21 cellular contexts compared by ENCODE assay signal in the genomic region with DNA sequence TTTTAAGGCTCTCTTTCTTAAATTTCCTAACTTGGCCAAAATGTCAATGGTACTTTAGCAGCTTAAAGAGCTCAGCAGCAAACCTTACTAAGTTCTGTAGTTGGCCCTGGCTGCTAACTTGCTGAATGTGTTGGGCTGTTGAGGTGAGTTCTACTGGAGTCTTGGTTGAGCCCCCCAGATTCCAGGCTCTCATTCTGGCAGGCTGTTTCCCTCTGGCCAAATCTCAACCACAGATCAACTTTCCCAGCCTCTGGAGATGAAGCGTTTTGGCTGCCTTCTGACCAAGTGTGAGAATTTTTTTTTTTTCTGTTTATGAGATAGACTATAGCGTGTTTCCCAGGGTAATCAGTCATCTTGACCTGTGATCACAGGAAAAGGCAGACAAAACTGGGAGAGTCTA.
DNase-seq lines count a peak whose midpoint lies in the region; ATAC-seq and TF ChIP-seq lines count a peak whose summit lies in the region.
"Had no signal": no experiment of that assay in that cellular context is flagged by ENCODE, and none has a peak within 500 bp of the region (broad histone marks: within the 10 kb centered on the region; RNA-seq: fewer than 3 reads in every experiment).

No MANE protein-coding gene starts in this region.

- H3K27ac ChIP-seq in GM23248 = no peak overlapping the region
- H3K27ac ChIP-seq in thoracic aorta = peak overlapping the region; percentile 48 to 61
- H3K27ac ChIP-seq: SJSA1 had no signal

- no peak overlapping the region for H2AFZ ChIP-seq in GM23248

- 97 to 98% methylated on average over 2 of the region's 2 CpGs for WGBS in GM23248 (ENCODE audit: low coverage in 1 of 2, low lambda C conversion rate in 2 of 2, missing lambda C conversion rate in 2 of 2), 2 experiments

- DNase-seq in GM23248 (peak; percentile 14), astrocyte of the cerebellum (ENCODE audit: low read depth) (peak; percentile 68), fibroblast of villous mesenchyme (ENCODE audit: low read depth) (peak; percentile 30), thoracic aorta (ENCODE audit: low spot score) (no peak), NCI-H2029 (lab: John Stamatoyannopoulos, UW) (no peak), T-cell (no peak), HUDEP-2 (lab: John Stamatoyannopoulos, UW; ENCODE audit: unreplicated experiment in 76 of 76) (no peak)
- DNase-seq: activated CD4-positive, alpha-beta T cell treated with anti-CD3 and anti-CD28 coated beads for 1 hour; activated CD8-positive, alpha-beta T cell treated with anti-CD3 and anti-CD28 coated beads for 36 hours; CD4-positive, alpha-beta memory T cell; DMS153; foreskin melanocyte; GDM1; naive B cell; NCI-H2171; NCI-H526 treated with DMSO at 0.1 percent for 48 hours; T-helper 1 cell had no signal

- no peaks in the 10 kb centered on the region for H3K9me3 Mint-ChIP-seq in T-cell
- H3K9me3 Mint-ChIP-seq: activated CD8-positive, alpha-beta T cell treated with anti-CD3 and anti-CD28 coated beads for 36 hours; naive B cell; stimulated activated effector memory CD8-positive, alpha-beta T cell treated with anti-CD3 and anti-CD28 coated beads, Interleukin-12 subunit alpha, Interleukin-12 subunit beta, amount 100 ng/mL, for 72 hours had no signal

- peaks cover 9 to 11% of the 10 kb centered on the region in 2 donors for H3K27me3 Mint-ChIP-seq in T-cell
- H3K27me3 Mint-ChIP-seq: naive B cell had no signal

- CTCF ChIA-PET in T-cell (lab: Charles Lee) = no interaction called here

- ATAC-seq in thoracic aorta (ENCODE audit: insufficient number of reproducible peaks, low FRiP score, low read depth) (no peak), GM18870 (IDR thresholded peaks at IDR 0.05; ENCODE audit: unreplicated experiment) (no peak), T-cell (replicated peaks in 1 of 4) (no peak)
- ATAC-seq: activated CD8-positive, alpha-beta T cell treated with anti-CD3 and anti-CD28 coated beads for 36 hours; K562; stimulated activated effector memory CD8-positive, alpha-beta T cell treated with anti-CD3 and anti-CD28 coated beads, Interleukin-12 subunit alpha, Interleukin-12 subunit beta, amount 100 ng/mL, for 72 hours had no signal

- no peaks in the 10 kb centered on the region for H3K36me3 Mint-ChIP-seq in T-cell
- H3K36me3 Mint-ChIP-seq: CD4-positive, alpha-beta memory T cell; stimulated activated effector memory CD8-positive, alpha-beta T cell treated with anti-CD3 and anti-CD28 coated beads, Interleukin-12 subunit alpha, Interleukin-12 subunit beta, amount 100 ng/mL, for 72 hours had no signal

- H3F3A ChIP-seq in GM23248 (ENCODE audit: insufficient read depth) = peaks cover 65% of the 10 kb centered on the region

- H3K27ac Mint-ChIP-seq in T-cell = no peak overlapping the region
- H3K27ac Mint-ChIP-seq: activated CD8-positive, alpha-beta T cell treated with anti-CD3 and anti-CD28 coated beads for 36 hours; CD4-positive, alpha-beta memory T cell; stimulated activated effector memory CD8-positive, alpha-beta T cell treated with anti-CD3 and anti-CD28 coated beads, Interleukin-12 subunit alpha, Interleukin-12 subunit beta, amount 100 ng/mL, for 72 hours had no signal

- H3K4me3 Mint-ChIP-seq in T-cell = no peak overlapping the region
- H3K4me3 Mint-ChIP-seq: activated CD8-positive, alpha-beta T cell treated with anti-CD3 and anti-CD28 coated beads for 36 hours; CD4-positive, alpha-beta memory T cell; stimulated activated effector memory CD8-positive, alpha-beta T cell treated with anti-CD3 and anti-CD28 coated beads, Interleukin-12 subunit alpha, Interleukin-12 subunit beta, amount 100 ng/mL, for 72 hours had no signal

- H3K79me2 ChIP-seq in GM23248 (ENCODE audit: insufficient read depth) = peaks cover 13% of the 10 kb centered on the region; the same call in 1 of the 2 replicates

- in situ Hi-C loops in GM23248 (cut with MboI) = no loop called here
- in situ Hi-C loops in astrocyte of the cerebellum (cut with HindIII; ENCODE audit: low sequenced_read_pairs) = no loop called here

- H3K36me3 ChIP-seq in GM23248 (ENCODE audit: low read depth) (no peaks in the 10 kb centered on the region), thoracic aorta (no peaks in the 10 kb centered on the region)
- H3K36me3 ChIP-seq: SJSA1 had no signal

- H3K4me3 ChIP-seq in GM23248 (no peak overlapping the region), astrocyte of the cerebellum (ENCODE audit: low read depth, low read length) (no peak overlapping the region), fibroblast of villous mesenchyme (ENCODE audit: low read depth, low read length) (no peak overlapping the region), thoracic aorta (peak overlapping the region; percentile 14)
- H3K4me3 ChIP-seq: K562, SJSA1 had no signal

- no peak overlapping the region for H3K9ac ChIP-seq in GM23248

- TF ChIP-seq CTCF in astrocyte of the cerebellum (IDR thresholded peaks at IDR 0.05; ENCODE audit: low read depth, low read length, missing control alignments) (no peak), fibroblast of villous mesenchyme (IDR thresholded peaks at IDR 0.05; ENCODE audit: insufficient read depth, low read depth, low read length) (no peak), thoracic aorta (IDR thresholded peaks at IDR 0.05) (no peak)

- H3K4me1 Mint-ChIP-seq in T-cell = no peaks in the 10 kb centered on the region
- H3K4me1 Mint-ChIP-seq: CD4-positive, alpha-beta memory T cell; stimulated activated effector memory CD8-positive, alpha-beta T cell treated with anti-CD3 and anti-CD28 coated beads, Interleukin-12 subunit alpha, Interleukin-12 subunit beta, amount 100 ng/mL, for 72 hours had no signal

- H3K9me3 ChIP-seq in GM23248 (ENCODE audit: low read depth) (no peaks in the 10 kb centered on the region), thoracic aorta (no peaks in the 10 kb centered on the region)
- H3K9me3 ChIP-seq: SJSA1 had no signal

- no peaks in the 10 kb centered on the region for H3K9me2 ChIP-seq in GM23248 (ENCODE audit: insufficient read depth)

- no peaks in the 10 kb centered on the region for H4K20me1 ChIP-seq in GM23248 (ENCODE audit: insufficient read depth)

- H3K4me2 ChIP-seq in GM23248 (ENCODE audit: unreplicated experiment) = peak overlapping the region; percentile 3

- POLR2A ChIA-PET in T-cell (lab: Charles Lee) = no interaction called here

- H3K27me3 ChIP-seq in GM23248 (replicated peaks; ENCODE audit: insufficient read depth) = no peaks in the 10 kb centered on the region
- H3K27me3 ChIP-seq in thoracic aorta (replicated peaks; ENCODE audit: insufficient read depth) = no peaks in the 10 kb centered on the region
- H3K27me3 ChIP-seq: SJSA1 had no signal

- H3K4me1 ChIP-seq in GM23248 (ENCODE audit: insufficient read depth) (peaks cover 77% of the 10 kb centered on the region), thoracic aorta (ENCODE audit: control insufficient read depth in 1 of 2, low read depth in 2 of 2) (peaks cover 26 to 45% of the 10 kb centered on the region in 2 donors)
- H3K4me1 ChIP-seq: SJSA1 had no signal

Comparison
In these comparisons a context has a peak if more than half of its experiments do, and no peak if none do; other contexts are left out.
1. DNase-seq: peak in GM23248 (single experiment), astrocyte of the cerebellum (single experiment) and fibroblast of villous mesenchyme (single experiment); none in thoracic aorta (single experiment), NCI-H2029 (single experiment), T-cell (0 of 34) and HUDEP-2 (0 of 76).